In the genomic region with DNA sequence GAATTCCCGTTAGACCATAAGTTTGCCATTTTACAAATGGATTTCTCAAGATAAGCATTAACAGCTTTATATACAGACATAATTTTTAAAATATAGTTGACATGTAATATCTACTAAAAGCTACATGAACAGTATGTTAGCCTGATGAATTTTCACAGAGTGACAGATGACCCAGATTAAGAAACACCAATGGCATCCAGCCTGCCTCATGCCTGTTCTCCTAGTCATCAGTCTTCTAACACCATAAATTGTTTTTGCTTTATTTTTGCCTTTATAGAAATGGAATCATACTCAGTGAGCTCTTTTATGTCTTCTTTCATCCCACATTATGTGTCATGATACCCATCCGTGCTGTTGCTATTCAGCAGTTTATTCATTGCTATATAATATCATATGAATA, we compare ENCODE assay signal across 16 cellular contexts.
DNase-seq lines count a peak whose midpoint lies in the region.
"Had no signal": no experiment of that assay in that cellular context is flagged by ENCODE, and none has a peak within 500 bp of the region (broad histone marks: within the 10 kb centered on the region; RNA-seq: fewer than 3 reads in every experiment).

No MANE protein-coding gene starts in this region.

- DNase-seq in EH (ENCODE audit: low read depth) (peak; percentile 16), LHCN-M2 (ENCODE audit: low read depth) (peak; percentile 18), fibroblast of peridontal ligament (ENCODE audit: extremely low read depth) (peak; percentile 14), stromal cell of bone marrow (ENCODE audit: low read depth) (peak; percentile 10), GDM1 (lab: John Stamatoyannopoulos, UW) (no peak), DMS53 (lab: John Stamatoyannopoulos, UW) (no peak), NOMO-1 treated with dmso at 0.1 percent for 144 hours (lab: John Stamatoyannopoulos, UW; ENCODE audit: unreplicated experiment) (no peak)
- DNase-seq: DND-41, GF-D8, KG1, NCI-H1417 treated with DMSO at 0.1 percent for 48 hours, NCI-H187 treated with DMSO at 0.1 percent for 48 hours, NCI-H226, NCI-H524 treated with DMSO at 0.1 percent for 48 hours, PC-9, SIG-M5 had no signal

Comparison
In these comparisons a context has a peak if more than half of its experiments do, and no peak if none do; other contexts are left out.
1. DNase-seq: peak in EH (single experiment), LHCN-M2 (single experiment), fibroblast of peridontal ligament (single experiment) and stromal cell of bone marrow (single experiment); none in GDM1 (single experiment), DMS53 (single experiment) and NOMO-1 treated with dmso at 0.1 percent for 144 hours (single experiment).